Comparison of ENCODE assay signal across 8 cellular contexts in genomic region chr20:38961530-38962043, GRCh38. TPM values are rescaled to one million over a fixed set of nuclear protein-coding genes. Genes with fewer than 3 reads are reported as not detected.
DNase-seq lines count a peak whose midpoint lies in the region; ATAC-seq and TF ChIP-seq lines count a peak whose summit lies in the region.

No MANE protein-coding gene starts in this region.

- H3K36me3 ChIP-seq in right atrium auricular region = no peaks in the 10 kb centered on the region
- H3K36me3 ChIP-seq in skeletal muscle tissue (ENCODE audit: control insufficient read depth in 3 of 3, insufficient read depth in 3 of 3, low read length in 3 of 3) = peaks cover 0 to 7% (median 4%) of the 10 kb centered on the region in 3 donors

- ATAC-seq in left cardiac atrium (no peak), HG03045 (IDR thresholded peaks at IDR 0.05; ENCODE audit: unreplicated experiment) (no peak)

- H3K4me3 ChIP-seq in right atrium auricular region (peak overlapping the region; percentile 93 to 98), foreskin fibroblast (ENCODE audit: low read depth in 1 of 2, low read length in 2 of 2) (peak overlapping the region; percentile 68 to 81), skeletal muscle tissue (ENCODE audit: low read length in 3 of 3) (peak overlapping the region; percentile 82 to 94 (median 82))

- H3K27me3 ChIP-seq in right atrium auricular region = no peaks in the 10 kb centered on the region
- no peaks in the 10 kb centered on the region for H3K27me3 ChIP-seq in skeletal muscle tissue (ENCODE audit: control insufficient read depth in 3 of 3, insufficient read depth in 3 of 3, low read length in 3 of 3)

- intact Hi-C loops in left cardiac atrium (cut with DNase I) = no loop called here

- TF ChIP-seq CTCF in right atrium auricular region (IDR thresholded peaks at IDR 0.05) (no peak), foreskin fibroblast (IDR thresholded peaks at IDR 0.05; ENCODE audit: low read depth, low read length) (no peak)

- H3K4me1 ChIP-seq in right atrium auricular region (peaks cover 0 to 23% of the 10 kb centered on the region in 2 donors), skeletal muscle tissue (ENCODE audit: control insufficient read depth in 3 of 3, insufficient read depth in 3 of 3, low read length in 3 of 3) (peaks cover 9 to 24% (median 12%) of the 10 kb centered on the region in 3 donors)

- H3K27ac ChIP-seq in right atrium auricular region (peak overlapping the region; percentile 97), skeletal muscle tissue (ENCODE audit: low read depth, low read length) (peak overlapping the region; percentile 62)

- peak overlapping the region in 2 of 3 donors; percentile 60 to 98 for H3K9ac ChIP-seq in skeletal muscle tissue (ENCODE audit: low read depth in 1 of 3, low read length in 3 of 3)

- no peak for DNase-seq in right atrium auricular region (ENCODE audit: low spot score)
- no peak for DNase-seq in left cardiac atrium
- DNase-seq in activated CD4-positive, alpha-beta T cell treated with anti-CD3 and anti-CD28 coated beads, Interleukin-2, amount 50 U/mL, for 48 hours = peak; percentile 38 to 46
- no peak for DNase-seq in foreskin fibroblast
- no peak for DNase-seq in epidermal melanocyte (ENCODE audit: insufficient read length, low spot score)
- no peak for DNase-seq in HuH-7.5 (ENCODE audit: low spot score)

- H3K9me3 ChIP-seq in right atrium auricular region (no peaks in the 10 kb centered on the region), skeletal muscle tissue (ENCODE audit: control insufficient read depth in 3 of 3, low read length in 3 of 3) (no peaks in the 10 kb centered on the region)

RNA-seq across cellular contexts. Expression of gene DHX35, which starts 0.6 kb away (rescaled TPM):
- total RNA-seq in right atrium auricular region (10 to 100 TPM; 15.2 to 41.0 TPM), left cardiac atrium (10 to 100 TPM in 1 of 2 donors, 1 to 10 TPM in 1; 8.8 to 12.4 TPM), skeletal muscle tissue (8.4 TPM)

RNA-seq across cellular contexts. Expression of gene FAM83D, which starts 35.4 kb away (rescaled TPM):
- total RNA-seq in right atrium auricular region = 1 to 10 TPM; 1.1 to 2.2 TPM
- total RNA-seq in left cardiac atrium = under 1 TPM; 0.42 to 0.65 TPM
- 4.2 TPM for total RNA-seq in skeletal muscle tissue

Comparison
In these comparisons a context has a peak if more than half of its experiments do, and no peak if none do; other contexts are left out.
1. DNase-seq: peak in activated CD4-positive, alpha-beta T cell treated with anti-CD3 and anti-CD28 coated beads, Interleukin-2, amount 50 U/mL, for 48 hours (2 of 2); none in right atrium auricular region (single experiment), left cardiac atrium (single experiment), foreskin fibroblast (0 of 2), epidermal melanocyte (single experiment) and HuH-7.5 (single experiment).
2. Peak in every context shown above with its lines, with median percentiles within 50 percentile points of each other: H3K4me3 ChIP-seq.